In genomic region chr19:55674459-55674840, GRCh38 we compare ENCODE assay signal across 8 cellular contexts. TPM values are rescaled to one million over a fixed set of nuclear protein-coding genes. Genes with fewer than 3 reads are reported as not detected.
DNase-seq lines count a peak whose midpoint lies in the region; ATAC-seq and TF ChIP-seq lines count a peak whose summit lies in the region.

No MANE protein-coding gene starts in this region.

- POLR2A ChIA-PET in AG04449 (lab: Yijun Ruan, JAX), result no interaction called here
- POLR2A ChIA-PET in IMR-90 (lab: Charles Lee; ENCODE audit: unreplicated experiment), result no interaction called here

- TF ChIP-seq RAD21 in IMR-90 (IDR thresholded peaks at IDR 0.05; ENCODE audit: low read length), result no peak

- WGBS in IMR-90 (ENCODE audit: extremely low coverage in 2 of 2, insufficient read length in 1 of 2), 2 experiments, result 69% methylated on average over 2 of the region's 17 CpGs; no CpG with 5 or more reads in 1 of the 2 experiments

- H2AFZ ChIP-seq in IMR-90 (replicated peaks; ENCODE audit: low read length, poor library complexity), result no peak overlapping the region

- peak overlapping the region; percentile 42 for H3K4me2 ChIP-seq in IMR-90 (ENCODE audit: low read depth, low read length)

- peaks cover 5% of the 10 kb centered on the region; the same call in 1 of the 2 replicates for H3K4me1 ChIP-seq in IMR-90 (ENCODE audit: control insufficient read depth, insufficient read depth, low read length)
- peaks cover 26 to 36% of the 10 kb centered on the region in 2 donors for H3K4me1 ChIP-seq in mucosa of rectum (ENCODE audit: control insufficient read depth in 2 of 2, insufficient read depth in 2 of 2, low read length in 2 of 2)

- no peak overlapping the region for H3K56ac ChIP-seq in IMR-90 (ENCODE audit: extremely low read depth, insufficient read depth, low read length)

- in situ Hi-C loops in IMR-90 (cut with MboI; ENCODE audit: low sequenced_read_pairs), result loop anchor here (25.0 kb wide), 2 partner anchors 1212 to 1537 kb away; partner anchors contain the start of genes CDC42EP5, CNOT3 and LENG9

- H3K27me3 ChIP-seq in IMR-90 (ENCODE audit: control insufficient read depth, insufficient read depth, low read length) (no peaks in the 10 kb centered on the region), mucosa of rectum (ENCODE audit: control insufficient read depth in 2 of 2, insufficient read depth in 2 of 2, low read length in 2 of 2) (no peaks in the 10 kb centered on the region)

- H3K79me1 ChIP-seq in IMR-90 (ENCODE audit: low read depth in 1 of 2, low read length in 2 of 2), result peaks cover 16 to 58% of the 10 kb centered on the region in 2 experiments; a peak in 3 of 4 replicates

- TF ChIP-seq POLR2A in IMR-90 (IDR thresholded peaks at IDR 0.05; ENCODE audit: low read depth, low read length), result no peak

- peaks cover 2% of the 10 kb centered on the region; the same call in 1 of the 2 replicates for H3K9me1 ChIP-seq in IMR-90 (ENCODE audit: insufficient read depth, low read length)

- H3K4me3 ChIP-seq in AG04449 (ENCODE audit: low read depth, low read length), result peak overlapping the region; percentile 66
- peak overlapping the region; percentile 80 for H3K4me3 ChIP-seq in IMR-90 (ENCODE audit: insufficient read depth, low read depth, low read length)
- peak overlapping the region; percentile 81 to 83 for H3K4me3 ChIP-seq in cardiac fibroblast (replicated peaks in 1 of 2; ENCODE audit: low read depth in 2 of 2, low read length in 2 of 2)
- peak overlapping the region; percentile 93 to 99 for H3K4me3 ChIP-seq in mucosa of rectum (ENCODE audit: low read length in 2 of 2)

- TF ChIP-seq CTCF in AG04449 (IDR thresholded peaks at IDR 0.05; ENCODE audit: insufficient read depth, low read length, missing control alignments), result no peak
- no peak for TF ChIP-seq CTCF in IMR-90 (conservative IDR thresholded peaks at IDR 0.05; ENCODE audit: low read depth, low read length)
- TF ChIP-seq CTCF in cardiac fibroblast (IDR thresholded peaks at IDR 0.05; ENCODE audit: low read depth, low read length), result no peak

- no peak overlapping the region for H2BK5ac ChIP-seq in IMR-90 (ENCODE audit: low read depth, low read length, poor library complexity, severe bottlenecking)

- no peak overlapping the region for H2BK20ac ChIP-seq in IMR-90 (ENCODE audit: low read depth, low read length)

- H3K9me3 ChIP-seq in IMR-90 (ENCODE audit: control insufficient read depth, insufficient read depth, low read length) (no peaks in the 10 kb centered on the region), mucosa of rectum (ENCODE audit: control insufficient read depth in 2 of 2, low read length in 2 of 2) (no peaks in the 10 kb centered on the region)

- no TSS peak for BruUV-seq in IMR-90 (replicated peaks; lab: Mats Ljungman, UMichigan)

- H2BK120ac ChIP-seq in IMR-90 (ENCODE audit: low read depth, low read length), result no peak overlapping the region

- H3K9ac ChIP-seq in IMR-90 (ENCODE audit: low read depth, low read length), result peak overlapping the region; percentile 31
- peak overlapping the region; percentile 24 to 96 for H3K9ac ChIP-seq in mucosa of rectum (ENCODE audit: low read depth in 1 of 2, low read length in 2 of 2)

- no peak overlapping the region for H2AK9ac ChIP-seq in IMR-90 (replicated peaks; ENCODE audit: low read depth, low read length, poor library complexity)

- H3K14ac ChIP-seq in IMR-90 (replicated peaks; ENCODE audit: low read depth, low read length), result no peak overlapping the region

- no peak overlapping the region for H3K23ac ChIP-seq in IMR-90 (ENCODE audit: low read depth, low read length)

- peak overlapping the region in 1 of 2 experiments; percentile 53; a peak in 1 of 4 replicates for H4K8ac ChIP-seq in IMR-90 (ENCODE audit: low read depth in 2 of 2, low read length in 2 of 2)

- DNase-seq in AG04449 (ENCODE audit: low read depth, low spot score) (no peak), IMR-90 (no peak), cardiac fibroblast (ENCODE audit: low read depth in 2 of 2) (no peak), cerebellum (ENCODE audit: low spot score) (no peak), NCI-H446 treated with DMSO at 0.1 percent for 48 hours (lab: John Stamatoyannopoulos, UW) (no peak), 8988T (no peak)

- CTCF ChIA-PET in AG04449 (lab: Yijun Ruan, JAX) (interaction anchor here (1.7 kb wide), 1 partner anchor 22 kb away, joined by 8 read pairs; no protein-coding TSS in a partner anchor), IMR-90 (lab: Yijun Ruan, JAX) (no interaction called here)

- peaks cover 42% of the 10 kb centered on the region for H3K36me3 ChIP-seq in IMR-90 (ENCODE audit: control insufficient read depth, insufficient read depth, low read length)
- peaks cover 28 to 42% of the 10 kb centered on the region in 2 donors for H3K36me3 ChIP-seq in mucosa of rectum (ENCODE audit: control insufficient read depth in 2 of 2, insufficient read depth in 2 of 2, low read length in 2 of 2)

- no peak overlapping the region for H2AK5ac ChIP-seq in IMR-90 (ENCODE audit: low read depth, low read length)

- peaks cover 63% of the 10 kb centered on the region for H4K20me1 ChIP-seq in IMR-90 (ENCODE audit: insufficient read depth, low read length)

- dilution Hi-C loops in IMR-90 (cut with HindIII; ENCODE audit: low sequenced_read_pairs, unreplicated experiment), result no loop called here

- H3K18ac ChIP-seq in IMR-90 (ENCODE audit: low read depth, low read length), result no peak overlapping the region

- intact Hi-C loops in IMR-90 (cut with micrococcal nuclease), result loop anchor here (2.0 kb wide), 1 partner anchor 20 kb away; the partner anchor contains the start of gene U2AF2

- H4K5ac ChIP-seq in IMR-90 (ENCODE audit: low read depth, low read length), result no peak overlapping the region

- peak overlapping the region; percentile 28; the same call in 1 of the 2 replicates for H3K27ac ChIP-seq in IMR-90 (ENCODE audit: insufficient read depth, low read length)
- peak overlapping the region; percentile 87 to 92 for H3K27ac ChIP-seq in mucosa of rectum (ENCODE audit: low read depth in 2 of 2, low read length in 2 of 2)

- no peak overlapping the region for H2BK15ac ChIP-seq in IMR-90 (ENCODE audit: low read depth, low read length)

- 0 out of 2 replicates have a peak overlapping the region, but pooled peaks have one; percentile 27 for H3K4ac ChIP-seq in IMR-90 (ENCODE audit: low read depth, low read length)

- H4K91ac ChIP-seq in IMR-90 (ENCODE audit: insufficient read depth, low read depth, low read length), result no peak overlapping the region

- no peak for ATAC-seq in IMR-90 (ENCODE audit: low read depth)
- ATAC-seq in HG02938 (IDR thresholded peaks at IDR 0.05; ENCODE audit: unreplicated experiment), result no peak

TF ChIP-seq in IMR-90, 13 proteins besides CTCF, POLR2A, EP300 and RAD21 (continues in another document):
- no peak for TF ChIP-seq MXI1 (IDR thresholded peaks at IDR 0.05; ENCODE audit: borderline replicate concordance, low read depth, low read length)
- no peak for TF ChIP-seq CEBPB (IDR thresholded peaks at IDR 0.05; ENCODE audit: low read depth, low read length)
- TF ChIP-seq RCOR1 (IDR thresholded peaks at IDR 0.05; ENCODE audit: insufficient replicate concordance, low read length), result no peak
- TF ChIP-seq MAFK (IDR thresholded peaks at IDR 0.05; ENCODE audit: low read depth, low read length), result no peak
- TF ChIP-seq NFE2L2 (IDR thresholded peaks at IDR 0.05; ENCODE audit: low read depth, low read length), result no peak
- TF ChIP-seq BHLHE40 (IDR thresholded peaks at IDR 0.05; ENCODE audit: low read depth, low read length), result no peak
- TF ChIP-seq MAZ (IDR thresholded peaks at IDR 0.05; ENCODE audit: borderline replicate concordance, low read depth, low read length), result no peak
- TF ChIP-seq, protein P1, sequence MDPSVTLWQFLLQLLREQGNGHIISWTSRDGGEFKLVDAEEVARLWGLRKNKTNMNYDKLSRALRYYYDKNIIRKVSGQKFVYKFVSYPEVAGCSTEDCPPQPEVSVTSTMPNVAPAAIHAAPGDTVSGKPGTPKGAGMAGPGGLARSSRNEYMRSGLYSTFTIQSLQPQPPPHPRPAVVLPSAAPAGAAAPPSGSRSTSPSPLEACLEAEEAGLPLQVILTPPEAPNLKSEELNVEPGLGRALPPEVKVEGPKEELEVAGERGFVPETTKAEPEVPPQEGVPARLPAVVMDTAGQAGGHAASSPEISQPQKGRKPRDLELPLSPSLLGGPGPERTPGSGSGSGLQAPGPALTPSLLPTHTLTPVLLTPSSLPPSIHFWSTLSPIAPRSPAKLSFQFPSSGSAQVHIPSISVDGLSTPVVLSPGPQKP (IDR thresholded peaks at IDR 0.05; ENCODE audit: borderline replicate concordance, low read depth, low read length), result no peak
- TF ChIP-seq RFX5 (IDR thresholded peaks at IDR 0.05; ENCODE audit: low read depth, low read length), result no peak
- no peak for TF ChIP-seq SMC3 (IDR thresholded peaks at IDR 0.05; ENCODE audit: low read depth, low read length)
- TF ChIP-seq CHD1 (IDR thresholded peaks at IDR 0.05; ENCODE audit: low read depth, low read length), result no peak
- no peak for TF ChIP-seq FOS (IDR thresholded peaks at IDR 0.05; ENCODE audit: low read depth, low read length)

RNA-seq across cellular contexts. Expression of gene EPN1, which starts 0.6 kb away (rescaled TPM):
- total RNA-seq in IMR-90 (2012; rRNA removed) (19.0 and 21.9 TPM in 2 replicates), cerebellum (20.9 TPM)
- polyA plus RNA-seq in IMR-90 (2012; rRNA removed), result 122 and 127 TPM in 2 replicates
- 199 and 238 TPM in 2 replicates for polyA plus RNA-seq in IMR-90 (2012; cell fraction: cytosol; rRNA removed)
- 71.6 and 158 TPM in 2 replicates for polyA plus RNA-seq in IMR-90 (2012; cell fraction: nucleus; rRNA removed; ENCODE audit: low replicate concordance)

RNA-seq across cellular contexts. Expression of gene U2AF2, which starts 19.6 kb away (rescaled TPM):
- total RNA-seq in IMR-90 (2012; rRNA removed) (96.1 and 120 TPM in 2 replicates), cerebellum (52.6 TPM)
- 260 and 303 TPM in 2 replicates for polyA plus RNA-seq in IMR-90 (2012; rRNA removed)
- polyA plus RNA-seq in IMR-90 (2012; cell fraction: cytosol; rRNA removed), result 162 and 288 TPM in 2 replicates
- polyA plus RNA-seq in IMR-90 (2012; cell fraction: nucleus; rRNA removed; ENCODE audit: low replicate concordance), result 279 and 320 TPM in 2 replicates

RNA-seq across cellular contexts. Expression of gene CCDC106, which starts 26.4 kb away (rescaled TPM):
- 2.2 and 2.3 TPM in 2 replicates for total RNA-seq in IMR-90 (2012; rRNA removed)
- polyA plus RNA-seq in IMR-90 (2012; rRNA removed), result 13.6 and 15.0 TPM in 2 replicates
- 17.1 and 19.8 TPM in 2 replicates for polyA plus RNA-seq in IMR-90 (2012; cell fraction: cytosol; rRNA removed)
- 17.7 and 35.9 TPM in 2 replicates for polyA plus RNA-seq in IMR-90 (2012; cell fraction: nucleus; rRNA removed; ENCODE audit: low replicate concordance)
- total RNA-seq in cerebellum, result 6.6 TPM

RNA-seq across cellular contexts. Expression of gene ZNF581, which starts 31.0 kb away (rescaled TPM):
- total RNA-seq in IMR-90 (2012; rRNA removed) (9.7 and 10.0 TPM in 2 replicates), cerebellum (6.5 TPM)
- polyA plus RNA-seq in IMR-90 (2012; rRNA removed), result 21.9 and 24.5 TPM in 2 replicates
- polyA plus RNA-seq in IMR-90 (2012; cell fraction: cytosol; rRNA removed), result 17.7 and 25.7 TPM in 2 replicates
- polyA plus RNA-seq in IMR-90 (2012; cell fraction: nucleus; rRNA removed; ENCODE audit: low replicate concordance), result 13.3 and 24.2 TPM in 2 replicates

RNA-seq across cellular contexts. Expression of gene ZNF580, which starts 33.6 kb away (rescaled TPM):
- total RNA-seq in IMR-90 (2012; rRNA removed) (1.4 and 1.7 TPM in 2 replicates), cerebellum (7.8 TPM)
- 36.9 and 44.4 TPM in 2 replicates for polyA plus RNA-seq in IMR-90 (2012; rRNA removed)
- polyA plus RNA-seq in IMR-90 (2012; cell fraction: cytosol; rRNA removed), result 31.7 and 69.6 TPM in 2 replicates
- 74.8 and 129 TPM in 2 replicates for polyA plus RNA-seq in IMR-90 (2012; cell fraction: nucleus; rRNA removed; ENCODE audit: low replicate concordance)
